Comparison of ENCODE assay signal across 23 cellular contexts in genomic region chr13:89497658-89498057, GRCh38.
"Had no signal": no experiment of that assay in that cellular context is flagged by ENCODE, and none has a peak within 500 bp of the region (broad histone marks: within the 10 kb centered on the region; RNA-seq: fewer than 3 reads in every experiment).

No MANE protein-coding gene starts in this region.

- H3K4me3 ChIP-seq: coronary artery, dorsolateral prefrontal cortex, esophagus muscularis mucosa, gastroesophageal sphincter, heart left ventricle, hepatocyte, left lung, lower lobe of right lung, mucosa of descending colon had no signal

- H3K9me3 ChIP-seq: esophagus muscularis mucosa, gastroesophageal sphincter, left lung, lower lobe of right lung, mucosa of descending colon had no signal

- H2AFZ ChIP-seq: hepatocyte had no signal

- H3K27me3 ChIP-seq: dorsolateral prefrontal cortex, esophagus muscularis mucosa, foreskin keratinocyte, gastroesophageal sphincter, heart left ventricle, hepatocyte, left lung had no signal

- ATAC-seq: foreskin keratinocyte; gastroesophageal sphincter; heart left ventricle; left cardiac atrium; left lung; left ventricle myocardium superior; lower lobe of right lung; mucosa of descending colon; naive thymus-derived CD8-positive, alpha-beta T cell had no signal

- H3K27ac ChIP-seq: coronary artery, dorsolateral prefrontal cortex, esophagus muscularis mucosa, foreskin keratinocyte, gastroesophageal sphincter, heart left ventricle, hepatocyte, left lung, lower lobe of right lung had no signal

- H3K4me2 ChIP-seq: hepatocyte had no signal

- H3K4me1 ChIP-seq: esophagus muscularis mucosa, foreskin keratinocyte, gastroesophageal sphincter, heart left ventricle, left lung, lower lobe of right lung had no signal

- DNase-seq: dermis blood vessel endothelial cell; dorsolateral prefrontal cortex; effector CD4-positive, alpha-beta T cell; effector memory CD4-positive, alpha-beta T cell; foreskin keratinocyte; heart left ventricle; hypothalamus; immature natural killer cell; islet precursor cell; left cardiac atrium; left lung; left ventricle myocardium superior; lower lobe of right lung; mucosa of descending colon; naive B cell; naive thymus-derived CD8-positive, alpha-beta T cell had no signal

- FAIRE-seq: colon, endothelial cell of umbilical vein, frontal cortex had no signal

- H3K36me3 ChIP-seq: esophagus muscularis mucosa, gastroesophageal sphincter, heart left ventricle, left lung, lower lobe of right lung had no signal

- H3K79me2 ChIP-seq: hepatocyte had no signal
